ENCODE assay signal across 1 cellular context in the genomic region with DNA sequence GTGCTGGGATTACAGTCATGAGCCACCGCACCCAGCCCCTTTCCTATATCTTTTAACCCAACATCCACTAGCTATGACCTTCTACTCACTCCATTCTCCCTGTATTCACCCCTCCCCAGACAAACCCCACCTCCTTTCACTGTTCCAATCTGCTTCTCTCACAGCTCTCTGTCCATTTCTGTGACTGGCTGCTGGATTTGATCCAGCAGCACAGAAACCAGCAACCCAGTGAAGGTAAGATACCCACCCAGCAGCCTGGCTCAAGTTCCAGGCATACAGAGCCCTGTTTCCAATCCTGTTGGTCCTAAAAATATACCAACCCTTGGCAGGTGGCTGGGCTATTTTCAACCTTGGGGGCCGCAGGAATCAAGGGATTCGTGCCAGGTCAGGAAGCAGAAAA.
TF ChIP-seq lines count a peak whose summit lies in the region.

No MANE protein-coding gene starts in this region.

TF ChIP-seq in GM12891, 5 proteins besides CTCF, POLR2A, EP300 and RAD21:
- TF ChIP-seq POU2F2 (IDR thresholded peaks at IDR 0.05; ENCODE audit: low read depth, low read length) (no peak), POLR2AphosphoS5 (IDR thresholded peaks at IDR 0.05; ENCODE audit: low read depth, low read length) (no peak), PAX5 (IDR thresholded peaks at IDR 0.05; ENCODE audit: insufficient read depth, low read length, severe bottlenecking) (no peak), SPI1 (IDR thresholded peaks at IDR 0.05; ENCODE audit: low read depth, low read length) (no peak), TAF1 (IDR thresholded peaks at IDR 0.05; ENCODE audit: low read depth, low read length) (no peak)
